Comparison of ENCODE assay signal across 1 cellular context in the genomic region with DNA sequence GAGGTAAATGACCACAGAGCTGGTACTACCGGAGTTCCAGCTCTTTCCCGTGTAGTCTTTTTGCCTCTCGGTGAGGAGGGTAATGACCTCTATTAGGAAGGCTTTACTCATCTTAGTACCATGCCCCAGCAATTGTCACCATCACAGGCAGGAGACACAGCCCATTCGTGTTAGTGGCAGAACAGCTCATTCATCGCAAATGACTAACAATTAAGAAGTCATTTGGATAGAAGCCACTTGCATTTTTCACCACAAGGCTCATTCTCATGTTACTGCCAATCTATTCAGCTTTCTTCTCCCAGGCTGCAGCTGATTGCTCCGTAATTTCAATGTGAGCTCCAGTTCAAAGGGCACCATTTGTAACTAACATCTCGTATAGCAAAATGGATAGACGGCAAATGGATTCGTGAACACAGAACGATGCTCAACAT.
TF ChIP-seq lines count a peak whose summit lies in the region.

No MANE protein-coding gene starts in this region.

TF ChIP-seq in H1, 55 proteins besides CTCF, POLR2A, EP300 and RAD21 (continued from another document):
- no peak for TF ChIP-seq HDAC2 (IDR thresholded peaks at IDR 0.05; ENCODE audit: borderline replicate concordance in 1 of 2, low read depth in 2 of 2, low read length in 2 of 2)
- no peak for TF ChIP-seq GTF2F1 (IDR thresholded peaks at IDR 0.05; ENCODE audit: borderline replicate concordance, low read depth, low read length)
- no peak for TF ChIP-seq RFX5 (IDR thresholded peaks at IDR 0.05; ENCODE audit: borderline replicate concordance, low read depth, low read length)
- TF ChIP-seq, protein P1, sequence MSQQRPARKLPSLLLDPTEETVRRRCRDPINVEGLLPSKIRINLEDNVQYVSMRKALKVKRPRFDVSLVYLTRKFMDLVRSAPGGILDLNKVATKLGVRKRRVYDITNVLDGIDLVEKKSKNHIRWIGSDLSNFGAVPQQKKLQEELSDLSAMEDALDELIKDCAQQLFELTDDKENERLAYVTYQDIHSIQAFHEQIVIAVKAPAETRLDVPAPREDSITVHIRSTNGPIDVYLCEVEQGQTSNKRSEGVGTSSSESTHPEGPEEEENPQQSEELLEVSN (IDR thresholded peaks at IDR 0.05): no peak
